Comparison of ENCODE assay signal across 18 cellular contexts in genomic region chr1:3590145-3590768, GRCh38. TPM values are rescaled to one million over a fixed set of nuclear protein-coding genes. Genes with fewer than 3 reads are reported as not detected.
DNase-seq lines count a peak whose midpoint lies in the region; ATAC-seq and TF ChIP-seq lines count a peak whose summit lies in the region.
"Had no signal": no experiment of that assay in that cellular context is flagged by ENCODE, and none has a peak within 500 bp of the region (broad histone marks: within the 10 kb centered on the region; RNA-seq: fewer than 3 reads in every experiment).

No MANE protein-coding gene starts in this region.

- H3K4me1 ChIP-seq in gastroesophageal sphincter (no peaks in the 10 kb centered on the region), osteoblast (ENCODE audit: insufficient read depth, low read length) (no peaks in the 10 kb centered on the region)

- 54 to 70% methylated on average over 3 to 9 of the region's 27 CpGs for WGBS in gastroesophageal sphincter (ENCODE audit: low coverage in 1 of 2), 2 donors

- ATAC-seq in gastroesophageal sphincter: peak; percentile 13
- no peak for ATAC-seq in GM18517 (IDR thresholded peaks at IDR 0.05; ENCODE audit: unreplicated experiment)
- ATAC-seq: HCT116; natural killer cell treated with Interleukin-12 subunit alpha and Interleukin-12 subunit beta and Interleukin-15 and Interleukin-18, amount 100 ng/mL, for 72 hours had no signal

- H2AFZ ChIP-seq in osteoblast (ENCODE audit: low read length): no peak overlapping the region
- H2AFZ ChIP-seq: PC-9 had no signal

- TF ChIP-seq CTCF in gastroesophageal sphincter (IDR thresholded peaks at IDR 0.05): no peak
- no peak for TF ChIP-seq CTCF in osteoblast (IDR thresholded peaks at IDR 0.05; ENCODE audit: extremely low read depth, low read depth, low read length)

- no peak for TF ChIP-seq POLR2A in gastroesophageal sphincter (IDR thresholded peaks at IDR 0.05)

- peaks cover 13% of the 10 kb centered on the region for H3K27me3 ChIP-seq in gastroesophageal sphincter
- no peaks in the 10 kb centered on the region for H3K27me3 ChIP-seq in osteoblast (ENCODE audit: insufficient read depth, low read length)

- no peak overlapping the region for H3K4me3 ChIP-seq in gastroesophageal sphincter
- H3K4me3 ChIP-seq in osteoblast (ENCODE audit: insufficient read depth, low read length): no peak overlapping the region
- H3K4me3 ChIP-seq: PC-9 had no signal

- no peak overlapping the region for H3K4me2 ChIP-seq in osteoblast (ENCODE audit: insufficient read depth, low read length)
- H3K4me2 ChIP-seq: PC-9 had no signal

- TF ChIP-seq EP300 in gastroesophageal sphincter (IDR thresholded peaks at IDR 0.05): no peak

- no peaks in the 10 kb centered on the region for H4K20me1 ChIP-seq in osteoblast (ENCODE audit: insufficient read depth, low read length)

- H3K9me3 ChIP-seq in gastroesophageal sphincter: no peaks in the 10 kb centered on the region
- no peaks in the 10 kb centered on the region for H3K9me3 ChIP-seq in osteoblast (ENCODE audit: low read depth, low read length)

- H3K79me2 ChIP-seq in osteoblast (ENCODE audit: insufficient read depth, low read length): no peaks in the 10 kb centered on the region

- no peak overlapping the region for H3K27ac ChIP-seq in gastroesophageal sphincter
- H3K27ac ChIP-seq in osteoblast (ENCODE audit: low read depth, low read length): no peak overlapping the region
- H3K27ac ChIP-seq: C4-2B, epithelial cell of prostate, PC-9 had no signal

- no peaks in the 10 kb centered on the region for H3K36me3 ChIP-seq in gastroesophageal sphincter
- no peaks in the 10 kb centered on the region for H3K36me3 ChIP-seq in osteoblast (ENCODE audit: insufficient read depth, low read length)

- peak; percentile 51 for DNase-seq in DMS79 treated with DMSO at 0.1 percent for 48 hours (lab: John Stamatoyannopoulos, UW)
- DNase-seq in DMS79 (lab: John Stamatoyannopoulos, UW): no peak
- DNase-seq in NCI-H69 (lab: John Stamatoyannopoulos, UW): peak; percentile 40
- peak; percentile 90 for DNase-seq in osteoblast (ENCODE audit: insufficient read length, low spot score, missing footprints)
- DNase-seq in HK-2 (ENCODE audit: unreplicated experiment): no peak
- no peak for DNase-seq in NCI-H1930 (lab: John Stamatoyannopoulos, UW)
- DNase-seq: 8988T; activated CD4-positive, alpha-beta T cell treated with anti-CD3 and anti-CD28 coated beads, Interleukin-2, amount 10 ng/mL, durations not matched to agents 7 days and 5 days; activated naive CD4-positive, alpha-beta T cell; DMS153; NCI-H187; PC-9 had no signal

RNA-seq across cellular contexts. Expression of gene MEGF6, which starts 21.1 kb away (rescaled TPM):
- total RNA-seq in gastroesophageal sphincter: 10 to 100 TPM in 2 of 4 donors, 1 to 10 TPM in 2; 4.7 to 15.5 (median 10.8) TPM
- total RNA-seq in osteoblast: 61.9 and 85.4 TPM in 2 replicates

RNA-seq across cellular contexts. Expression of gene TPRG1L, which starts 34.6 kb away (rescaled TPM):
- 10 to 100 TPM; 38.2 to 52.1 (median 46.6) TPM for total RNA-seq in gastroesophageal sphincter
- total RNA-seq in osteoblast: 30.9 and 35.8 TPM in 2 replicates

RNA-seq across cellular contexts. Expression of gene WRAP73, which starts 59.6 kb away (rescaled TPM):
- total RNA-seq in gastroesophageal sphincter (10 to 100 TPM; 10.3 to 21.7 (median 14.5) TPM), osteoblast (9.8 and 12.4 TPM in 2 replicates)

Comparison
In these comparisons a context has a peak if more than half of its experiments do, and no peak if none do; other contexts are left out.
1. DNase-seq: peak in DMS79 treated with DMSO at 0.1 percent for 48 hours (single experiment), NCI-H69 (single experiment) and osteoblast (single experiment); none in DMS79 (single experiment), HK-2 (single experiment) and NCI-H1930 (0 of 2).